8 cellular contexts compared by ENCODE assay signal in genomic region chr15:90870354-90871096, GRCh38. TPM values are rescaled to one million over a fixed set of nuclear protein-coding genes. Genes with fewer than 3 reads are reported as not detected.
DNase-seq lines count a peak whose midpoint lies in the region; ATAC-seq and TF ChIP-seq lines count a peak whose summit lies in the region.

No MANE protein-coding gene starts in this region.

- H3K27ac ChIP-seq in heart left ventricle, result peak overlapping the region; percentile 91 to 100 (median 98)
- peak overlapping the region; percentile 94 for H3K27ac ChIP-seq in right cardiac atrium (ENCODE audit: low read length)
- peak overlapping the region; percentile 92 to 99 (median 98) for H3K27ac ChIP-seq in skin epidermis

- H3K36me3 ChIP-seq in heart left ventricle, result peaks cover 0 to 4% (median under 1%) of the 10 kb centered on the region in 9 donors

- H3K9me3 Mint-ChIP-seq in activated T-helper 17 cell treated with anti-CD3 and anti-CD28 coated beads, Interleukin-2, amount 50 U/mL, for 72 hours, result no peaks in the 10 kb centered on the region

- H3K27ac Mint-ChIP-seq in activated T-helper 17 cell treated with anti-CD3 and anti-CD28 coated beads, Interleukin-2, amount 50 U/mL, for 72 hours, result peak overlapping the region; percentile 100

- H3K9me3 ChIP-seq in heart left ventricle, result no peaks in the 10 kb centered on the region
- no peaks in the 10 kb centered on the region for H3K9me3 ChIP-seq in right cardiac atrium (ENCODE audit: control insufficient read depth, low read length)

- no peaks in the 10 kb centered on the region for H3K27me3 ChIP-seq in heart left ventricle
- no peaks in the 10 kb centered on the region for H3K27me3 ChIP-seq in right cardiac atrium (ENCODE audit: control insufficient read depth, insufficient read depth)

- DNase-seq in heart left ventricle, result no peak
- no peak for DNase-seq in Right ventricle myocardium superior
- DNase-seq in right cardiac atrium, result peak in 2 of 3 donors; percentile 34 to 52
- no peak for DNase-seq in stimulated activated CD4-positive, alpha-beta T cell treated with anti-CD3 and anti-CD28 coated beads, Interleukin-2, amount 100 ng/mL, for 48 hours
- no peak for DNase-seq in NK-92 treated with Interleukin-12 subunit alpha and Interleukin-12 subunit beta, amount 100 ng/mL, for 24 hours (lab: John Stamatoyannopoulos, UW)
- no peak for DNase-seq in NCI-H128 (lab: John Stamatoyannopoulos, UW; ENCODE audit: unreplicated experiment)

- ATAC-seq in heart left ventricle (no peak), Right ventricle myocardium superior (ENCODE audit: poor library complexity) (no peak), right cardiac atrium (peak; percentile 4 to 6)
- no peak for ATAC-seq in activated T-helper 17 cell treated with anti-CD3 and anti-CD28 coated beads, Interleukin-2, amount 50 U/mL, for 72 hours (replicated peaks)

- H3K4me1 ChIP-seq in heart left ventricle (peaks cover 16 to 62% (median 47%) of the 10 kb centered on the region in 12 donors), right cardiac atrium (ENCODE audit: control insufficient read depth, insufficient read depth, low read length) (peaks cover 25% of the 10 kb centered on the region)

- no peak for TF ChIP-seq POLR2A in heart left ventricle (IDR thresholded peaks at IDR 0.05)

- no peak for TF ChIP-seq CTCF in heart left ventricle (IDR thresholded peaks at IDR 0.05)

- H3K36me3 Mint-ChIP-seq in activated T-helper 17 cell treated with anti-CD3 and anti-CD28 coated beads, Interleukin-2, amount 50 U/mL, for 72 hours (ENCODE audit: low read depth), result peaks cover 70% of the 10 kb centered on the region

- H3K4me3 Mint-ChIP-seq in activated T-helper 17 cell treated with anti-CD3 and anti-CD28 coated beads, Interleukin-2, amount 50 U/mL, for 72 hours, result peak overlapping the region; percentile 96

- no peaks in the 10 kb centered on the region for H3K27me3 Mint-ChIP-seq in activated T-helper 17 cell treated with anti-CD3 and anti-CD28 coated beads, Interleukin-2, amount 50 U/mL, for 72 hours

- H3K4me3 ChIP-seq in heart left ventricle (peak overlapping the region; percentile 80 to 96 (median 90)), right cardiac atrium (ENCODE audit: low read length) (peak overlapping the region; percentile 99), skin epidermis (peak overlapping the region; percentile 74 to 94 (median 85))

- WGBS in heart left ventricle, 4 donors, result 31 to 42% (median 32%) methylated on average over 16 of the region's 16 CpGs
- 30% methylated on average over 16 of the region's 16 CpGs for WGBS in right cardiac atrium

- intact Hi-C loops in heart left ventricle (cut with DNase I) (loop anchor here in 5 of 10 donors (2.0 to 5.0 kb wide), 4 partner anchors 14 to 153 kb away; partner anchors contain the start of genes BLM (in 2 of the 5), FES (in 2 of the 5) and HDDC3 (in 2 of the 5)), Right ventricle myocardium superior (cut with DNase I) (loop anchor here (5.0 kb wide), 1 partner anchor 153 kb away; the partner anchor contains the start of gene BLM), right cardiac atrium (cut with DNase I) (loop anchor here in 1 of 4 donors (5.0 kb wide), 1 partner anchor 153 kb away; the partner anchor contains the start of gene BLM)

- peaks cover 17% of the 10 kb centered on the region for H3K4me1 Mint-ChIP-seq in activated T-helper 17 cell treated with anti-CD3 and anti-CD28 coated beads, Interleukin-2, amount 50 U/mL, for 72 hours

RNA-seq across cellular contexts. Expression of gene FURIN, which starts 2.1 kb away (rescaled TPM):
- total RNA-seq in heart left ventricle (100 to 1,000 TPM in 2 of 9 donors, 10 to 100 TPM in 7; 38.7 to 122 (median 64.8) TPM), Right ventricle myocardium superior (45.0 TPM), right cardiac atrium (10 to 100 TPM; 57.4 to 69.0 (median 60.8) TPM)
- polyA plus RNA-seq in heart left ventricle (100 to 1,000 TPM in 1 of 2 donors, 10 to 100 TPM in 1; 37.2 to 174 TPM), right cardiac atrium (60.1 TPM)
- total RNA-seq in activated T-helper 17 cell treated with anti-CD3 and anti-CD28 coated beads, Interleukin-2, amount 50 U/mL, for 72 hours, result 100 to 1,000 TPM; 605 to 771 TPM

RNA-seq across cellular contexts. Expression of gene FES, which starts 13.8 kb away (rescaled TPM):
- total RNA-seq in heart left ventricle (10 to 100 TPM; 10.7 to 37.5 (median 15.9) TPM), Right ventricle myocardium superior (17.1 TPM), right cardiac atrium (10 to 100 TPM; 15.6 to 21.0 (median 18.0) TPM)
- polyA plus RNA-seq in heart left ventricle (10 to 100 TPM; 15.6 to 16.4 TPM), right cardiac atrium (17.6 TPM)
- 100 to 1,000 TPM in 1 of 2 donors, 10 to 100 TPM in 1; 98.5 to 122 TPM for total RNA-seq in activated T-helper 17 cell treated with anti-CD3 and anti-CD28 coated beads, Interleukin-2, amount 50 U/mL, for 72 hours

RNA-seq across cellular contexts. Expression of gene MAN2A2, which starts 32.6 kb away (rescaled TPM):
- total RNA-seq in heart left ventricle (100 to 1,000 TPM in 3 of 9 donors, 10 to 100 TPM in 6; 62.2 to 145 (median 89.0) TPM), Right ventricle myocardium superior (130 TPM), right cardiac atrium (100 to 1,000 TPM in 2 of 4 donors, 10 to 100 TPM in 2; 75.9 to 118 (median 93.4) TPM)
- polyA plus RNA-seq in heart left ventricle (10 to 100 TPM; 38.7 to 42.3 TPM), right cardiac atrium (41.6 TPM)
- 100 to 1,000 TPM; 121 to 127 TPM for total RNA-seq in activated T-helper 17 cell treated with anti-CD3 and anti-CD28 coated beads, Interleukin-2, amount 50 U/mL, for 72 hours

Comparison
In these comparisons a context has a peak if more than half of its experiments do, and no peak if none do; other contexts are left out.
1. ATAC-seq: peak in right cardiac atrium (2 of 2); none in heart left ventricle (0 of 4), Right ventricle myocardium superior (single experiment) and activated T-helper 17 cell treated with anti-CD3 and anti-CD28 coated beads, Interleukin-2, amount 50 U/mL, for 72 hours (single experiment).
2. DNase-seq: peak in right cardiac atrium (2 of 3); none in heart left ventricle (0 of 5), Right ventricle myocardium superior (single experiment), stimulated activated CD4-positive, alpha-beta T cell treated with anti-CD3 and anti-CD28 coated beads, Interleukin-2, amount 100 ng/mL, for 48 hours (0 of 2), NK-92 treated with Interleukin-12 subunit alpha and Interleukin-12 subunit beta, amount 100 ng/mL, for 24 hours (single experiment) and NCI-H128 (single experiment).
3. RNA of gene FURIN, which starts 2.1 kb away (total RNA-seq): 605 to 771 TPM in activated T-helper 17 cell treated with anti-CD3 and anti-CD28 coated beads, Interleukin-2, amount 50 U/mL, for 72 hours; 38.7 to 122 TPM in heart left ventricle, 57.4 to 69.0 TPM in right cardiac atrium and 45.0 TPM in Right ventricle myocardium superior (single experiment); every median in the first group is over 4 times any median in the second.
4. Peak in every context shown above with its lines, with median percentiles within 50 percentile points of each other: H3K27ac ChIP-seq and H3K4me3 ChIP-seq.